Comparison of ENCODE assay signal across 8 cellular contexts in genomic region chrX:119237526-119238035, GRCh38. TPM values are rescaled to one million over a fixed set of nuclear protein-coding genes. Genes with fewer than 3 reads are reported as not detected.
DNase-seq lines count a peak whose midpoint lies in the region; ATAC-seq, FAIRE-seq and TF ChIP-seq lines count a peak whose summit lies in the region.

No MANE protein-coding gene starts in this region.

- peak overlapping the region; percentile 97 for H3K56ac ChIP-seq in mesendoderm (ENCODE audit: low read length)

- peak overlapping the region; percentile 93 for H3K4me3 ChIP-seq in K562
- H3K4me3 ChIP-seq in mesendoderm (ENCODE audit: low read length) = peak overlapping the region; percentile 92

- no peak for ATAC-seq in stimulated activated naive CD8-positive, alpha-beta T cell treated with anti-CD3 and anti-CD28 coated beads, Interleukin-15, Interleukin-2, amounts not matched to agents 100 U/mL and 50 U/mL, for 24 hours
- ATAC-seq in K562 (no peak), HG03045 (IDR thresholded peaks at IDR 0.05; ENCODE audit: unreplicated experiment) (no peak), HG02798 (IDR thresholded peaks at IDR 0.05; ENCODE audit: poor library complexity, unreplicated experiment) (no peak)

- intact Hi-C loops in K562 (cut with micrococcal nuclease) = no loop called here

- H4K20me1 ChIP-seq in K562 (replicated peaks; ENCODE audit: control insufficient read depth, insufficient read depth, low read length) = no peaks in the 10 kb centered on the region; the same call in none of the 2 replicates

- DNase-seq in stimulated activated naive CD8-positive, alpha-beta T cell treated with anti-CD3 and anti-CD28 coated beads, Interleukin-15, Interleukin-2, amounts not matched to agents 100 U/mL and 50 U/mL, for 24 hours = no peak
- DNase-seq in K562 (ENCODE audit: extremely low read depth in 1 of 4, low spot score in 3 of 4) (peak in 1 of 4 experiments; percentile 17), mesendoderm (peak; percentile 49), AG08396 (ENCODE audit: low spot score) (no peak), superior temporal gyrus (ENCODE audit: extremely low spot score) (no peak)

- H3K18ac ChIP-seq in mesendoderm (ENCODE audit: low read length) = no peak overlapping the region

- BruUV-seq in K562 (replicated peaks; lab: Mats Ljungman, UMichigan) = no TSS peak

- peak overlapping the region; percentile 94 for H2AFZ ChIP-seq in K562 (ENCODE audit: low read depth, low read length)

- H2BK120ac ChIP-seq in mesendoderm (ENCODE audit: low read depth, low read length) = no peak overlapping the region

- peak overlapping the region; percentile 97 for H3K4me3 Mint-ChIP-seq in stimulated activated naive CD8-positive, alpha-beta T cell treated with anti-CD3 and anti-CD28 coated beads, Interleukin-15, Interleukin-2, amounts not matched to agents 100 ng/mL and 50 ng/mL, for 24 hours

- CTCF ChIA-PET in K562 (lab: Yijun Ruan, JAX; ENCODE audit: low intra/inter-chr PET ratio) = no interaction called here

- H3K9me1 ChIP-seq in K562 (ENCODE audit: control insufficient read depth, insufficient read depth, low read length) = peaks cover 3% of the 10 kb centered on the region

- H3K36me3 ChIP-seq in K562 (ENCODE audit: control insufficient read depth, insufficient read depth, low read length) = peaks cover 37% of the 10 kb centered on the region
- peaks cover 1% of the 10 kb centered on the region for H3K36me3 ChIP-seq in mesendoderm (ENCODE audit: control insufficient read depth, insufficient read depth, low read length)

- FAIRE-seq in K562 (lab: Jason Lieb, UNC) = no peak

- no peak overlapping the region for H4K8ac ChIP-seq in mesendoderm (ENCODE audit: low read depth, low read length)

- no peak for TF ChIP-seq EP300 in K562 (IDR thresholded peaks at IDR 0.05; ENCODE audit: low read length)

- no peak overlapping the region for H2BK15ac ChIP-seq in mesendoderm (replicated peaks; ENCODE audit: low read depth)

- no peak overlapping the region for H2BK5ac ChIP-seq in mesendoderm (ENCODE audit: low read length)

- no peak overlapping the region for H3K4ac ChIP-seq in mesendoderm (ENCODE audit: low read depth, low read length)

- H3K79me2 ChIP-seq in K562 (ENCODE audit: control insufficient read depth, insufficient read depth, low read length) (peaks cover 46% of the 10 kb centered on the region), mesendoderm (ENCODE audit: control insufficient read depth, insufficient read depth, low read length) (peaks cover 48% of the 10 kb centered on the region)

- POLR2A ChIA-PET in K562 (lab: Yijun Ruan, JAX) = interaction anchor here (0.5 to 1.9 kb wide), 6 partner anchors 10 to 365 kb away, joined by 3 to 9 read pairs (median 4); no protein-coding TSS in a partner anchor

- in situ Hi-C loops in K562 (cut with MboI) = no loop called here

- H3K36me3 Mint-ChIP-seq in stimulated activated naive CD8-positive, alpha-beta T cell treated with anti-CD3 and anti-CD28 coated beads, Interleukin-15, Interleukin-2, amounts not matched to agents 100 ng/mL and 50 ng/mL, for 24 hours (ENCODE audit: low read depth) = peaks cover 30% of the 10 kb centered on the region

- H3K23ac ChIP-seq in mesendoderm (ENCODE audit: low read length) = no peak overlapping the region

- H3K27me3 ChIP-seq in K562 (ENCODE audit: control insufficient read depth in 2 of 2, insufficient read depth in 2 of 2, low read length in 2 of 2) = peaks cover 0 to 4% of the 10 kb centered on the region in 2 experiments; a peak in 2 of 5 replicates
- no peaks in the 10 kb centered on the region for H3K27me3 ChIP-seq in mesendoderm (ENCODE audit: insufficient read depth, low read length, poor library complexity)

- H3K4me1 Mint-ChIP-seq in stimulated activated naive CD8-positive, alpha-beta T cell treated with anti-CD3 and anti-CD28 coated beads, Interleukin-15, Interleukin-2, amounts not matched to agents 100 ng/mL and 50 ng/mL, for 24 hours (ENCODE audit: low read depth) = peaks cover 35% of the 10 kb centered on the region

- TF ChIP-seq RAD21 in K562 (CRISPR knock-in tag; conservative IDR thresholded peaks at IDR 0.05 in 1 of 2, IDR thresholded peaks at IDR 0.05 in 1 of 2) = no peak

- no peak overlapping the region for H4K5ac ChIP-seq in mesendoderm (ENCODE audit: low read length)

- peaks cover 4% of the 10 kb centered on the region for H3K27me3 Mint-ChIP-seq in stimulated activated naive CD8-positive, alpha-beta T cell treated with anti-CD3 and anti-CD28 coated beads, Interleukin-15, Interleukin-2, amounts not matched to agents 100 ng/mL and 50 ng/mL, for 24 hours

- H3K27ac Mint-ChIP-seq in stimulated activated naive CD8-positive, alpha-beta T cell treated with anti-CD3 and anti-CD28 coated beads, Interleukin-15, Interleukin-2, amounts not matched to agents 100 ng/mL and 50 ng/mL, for 24 hours = peak overlapping the region; percentile 84

- H2AK5ac ChIP-seq in mesendoderm (ENCODE audit: low read length) = no peak overlapping the region

- TF ChIP-seq POLR2A in K562 (conservative IDR thresholded peaks at IDR 0.05) = no peak

- WGBS in K562 (ENCODE audit: insufficient coverage, low coverage, missing lambda C conversion rate) = 12% methylated on average over 7 of the region's 7 CpGs
- WGBS in mesendoderm (ENCODE audit: extremely low coverage, insufficient coverage, low lambda C conversion rate) = no CpG with 5 or more reads among the region's 7 CpGs

- peak overlapping the region; percentile 76 to 91; a peak in 3 of 4 replicates for H3K9ac ChIP-seq in K562 (ENCODE audit: insufficient read depth in 1 of 2, low read depth in 2 of 2, low read length in 2 of 2)
- peak overlapping the region; percentile 94 for H3K9ac ChIP-seq in mesendoderm (ENCODE audit: low read length)

- no peak for TF ChIP-seq CTCF in K562 (IDR thresholded peaks at IDR 0.05 in 2 of 3, conservative IDR thresholded peaks at IDR 0.05 in 1 of 3; ENCODE audit: insufficient read depth in 2 of 3, low read depth in 1 of 3, low read length in 3 of 3)

- H3K27ac ChIP-seq in K562 (ENCODE audit: extremely low read depth, low read depth, low read length) = peak overlapping the region; percentile 81
- no peak overlapping the region for H3K27ac ChIP-seq in mesendoderm (ENCODE audit: low read depth, low read length)

- peak overlapping the region; percentile 97 for H3K4me2 ChIP-seq in K562 (ENCODE audit: insufficient read depth, low read length)
- H3K4me2 ChIP-seq in mesendoderm (ENCODE audit: low read length) = peak overlapping the region; percentile 68

- no peaks in the 10 kb centered on the region for H3K79me1 ChIP-seq in mesendoderm (ENCODE audit: low read length)

- H3K9me3 ChIP-seq in K562 (replicated peaks; ENCODE audit: control insufficient read depth, insufficient read depth, low read depth, low read length) = no peaks in the 10 kb centered on the region

- H3K9me3 Mint-ChIP-seq in stimulated activated naive CD8-positive, alpha-beta T cell treated with anti-CD3 and anti-CD28 coated beads, Interleukin-15, Interleukin-2, amounts not matched to agents 100 ng/mL and 50 ng/mL, for 24 hours = no peaks in the 10 kb centered on the region

- H3K4me1 ChIP-seq in K562 (replicated peaks in 1 of 2; ENCODE audit: control insufficient read depth in 2 of 2, insufficient read depth in 2 of 2, low read length in 2 of 2) (peaks cover 9 to 10% of the 10 kb centered on the region in 2 experiments), mesendoderm (ENCODE audit: control insufficient read depth, low read depth, low read length) (no peaks in the 10 kb centered on the region)

TF ChIP-seq in K562, 482 proteins besides CTCF, POLR2A, EP300 and RAD21 (continues in another document):
- TF ChIP-seq CBFA2T3 (IDR thresholded peaks at IDR 0.05) (peak; percentile 27; the same call in 1 of the 2 replicates), KAT8 (IDR thresholded peaks at IDR 0.05; ENCODE audit: low read depth) (no peak), ZNF133 (CRISPR knock-in tag; IDR thresholded peaks at IDR 0.05) (no peak), EHMT2 (IDR thresholded peaks at IDR 0.05) (0 out of 2 replicates have a peak, but pooled peaks have one; percentile 22), FOSL1 (tag; conservative IDR thresholded peaks at IDR 0.05) (no peak)
- TF ChIP-seq, protein P1, sequence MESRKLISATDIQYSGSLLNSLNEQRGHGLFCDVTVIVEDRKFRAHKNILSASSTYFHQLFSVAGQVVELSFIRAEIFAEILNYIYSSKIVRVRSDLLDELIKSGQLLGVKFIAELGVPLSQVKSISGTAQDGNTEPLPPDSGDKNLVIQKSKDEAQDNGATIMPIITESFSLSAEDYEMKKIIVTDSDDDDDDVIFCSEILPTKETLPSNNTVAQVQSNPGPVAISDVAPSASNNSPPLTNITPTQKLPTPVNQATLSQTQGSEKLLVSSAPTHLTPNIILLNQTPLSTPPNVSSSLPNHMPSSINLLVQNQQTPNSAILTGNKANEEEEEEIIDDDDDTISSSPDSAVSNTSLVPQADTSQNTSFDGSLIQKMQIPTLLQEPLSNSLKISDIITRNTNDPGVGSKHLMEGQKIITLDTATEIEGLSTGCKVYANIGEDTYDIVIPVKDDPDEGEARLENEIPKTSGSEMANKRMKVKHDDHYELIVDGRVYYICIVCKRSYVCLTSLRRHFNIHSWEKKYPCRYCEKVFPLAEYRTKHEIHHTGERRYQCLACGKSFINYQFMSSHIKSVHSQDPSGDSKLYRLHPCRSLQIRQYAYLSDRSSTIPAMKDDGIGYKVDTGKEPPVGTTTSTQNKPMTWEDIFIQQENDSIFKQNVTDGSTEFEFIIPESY (CRISPR knock-in tag; IDR thresholded peaks at IDR 0.05) = peak; percentile 50; the same call in 1 of the 2 replicates

RNA-seq across cellular contexts. Expression of gene PGRMC1, which starts 1.5 kb away (rescaled TPM):
- 26.5 and 59.4 TPM in 2 replicates for total RNA-seq in K562 (2011; cell fraction: chromatin; rRNA removed; ENCODE audit: low replicate concordance)
- 70.8 and 71.2 TPM in 2 replicates for total RNA-seq in K562 (2011; cell fraction: nucleolus; rRNA removed)
- total RNA-seq in K562 (2011; cell fraction: nucleoplasm; rRNA removed) = 79.0 and 102 TPM in 2 replicates
- 115 and 120 TPM in 2 replicates for total RNA-seq in K562 (2014; rRNA removed)
- total RNA-seq in K562 (2014; rRNA removed; fragmentation: Illumina TruSeq; extraction: Trizol) = 102 and 111 TPM in 2 replicates
- total RNA-seq in K562 (2015; rRNA removed; fragmentation: Illumina TruSeq; extraction: Trizol) = 82.3 and 85.7 TPM in 2 replicates
- total RNA-seq in K562 (2021) = 85.9 and 90.4 TPM in 2 replicates
- 75.1 and 95.7 TPM in 2 replicates for polyA plus RNA-seq in K562 (2011; rRNA removed)
- 41.6 and 82.8 TPM in 2 replicates for polyA plus RNA-seq in K562 (2011; cell fraction: cytosol; rRNA removed)
- 16.7 and 20.6 TPM in 2 replicates for polyA plus RNA-seq in K562 (2011; cell fraction: nucleus; rRNA removed)
- polyA plus RNA-seq in K562 (2012) = 89.3 and 101 TPM in 2 replicates
- polyA plus RNA-seq in K562 (2014; fragmentation: Illumina TruSeq; extraction: Trizol) = 87.1 and 90.3 TPM in 2 replicates
- polyA plus RNA-seq in K562 (2014; fragmentation: Nextera tagmentation; extraction: Ambion mirVana) = 10 to 100 TPM; 27.4 to 39.4 TPM
- polyA plus RNA-seq in K562 (2014; rRNA removed) = 96.8 and 98.6 TPM in 2 replicates
- 56.1 and 66.0 TPM in 2 replicates for polyA minus RNA-seq in K562 (2011; rRNA and poly(A)+ RNA removed)
- polyA minus RNA-seq in K562 (2011; cell fraction: cytosol; rRNA and poly(A)+ RNA removed) = 42.5 and 46.9 TPM in 2 replicates
- 8.5 and 10.9 TPM in 2 replicates for polyA minus RNA-seq in K562 (2011; cell fraction: nucleus; rRNA and poly(A)+ RNA removed)
- polyA plus RNA-seq in mesendoderm (2013, experiment 1 of 2) = 252 TPM
- 246 TPM for polyA plus RNA-seq in mesendoderm (2013, experiment 2 of 2)
